Comparison of ENCODE assay signal across 11 cellular contexts in genomic region chr16:78607465-78607864, GRCh38.
A peak's percentile ranks its signal among the peaks of the same experiment; 100 is the strongest.
DNase-seq lines count a peak whose midpoint lies in the region; ATAC-seq, FAIRE-seq and TF ChIP-seq lines count a peak whose summit lies in the region.
"Had no signal": no experiment of that assay in that cellular context is flagged by ENCODE, and none has a peak within 500 bp of the region (broad histone marks: within the 10 kb centered on the region; RNA-seq: fewer than 3 reads in every experiment).

No MANE protein-coding gene starts in this region.

- H3K4me1 Mint-ChIP-seq in brain, result peaks cover 73% of the 10 kb centered on the region

- H3K27me3 ChIP-seq in lung (ENCODE audit: control insufficient read depth, insufficient read depth), result no peaks in the 10 kb centered on the region
- no peaks in the 10 kb centered on the region for H3K27me3 ChIP-seq in testis
- no peaks in the 10 kb centered on the region for H3K27me3 ChIP-seq in tibial artery

- peaks cover 21% of the 10 kb centered on the region for H3K27me3 Mint-ChIP-seq in brain

- H3K27ac Mint-ChIP-seq in brain, result peak overlapping the region in 3 of 5 experiments; percentile 29 to 93 (median 54)

- H3K36me3 Mint-ChIP-seq in brain, result no peaks in the 10 kb centered on the region

- intact Hi-C loops in testis (cut with DNase I; ENCODE audit: low total_unique reads) (no loop called here), tibial artery (cut with DNase I; ENCODE audit: low total_unique reads) (no loop called here)

- H3K36me3 ChIP-seq in lung (ENCODE audit: control insufficient read depth in 2 of 2, insufficient read depth in 2 of 2, low read length in 2 of 2), result no peaks in the 10 kb centered on the region
- H3K36me3 ChIP-seq in testis (ENCODE audit: low read depth, missing control alignments), result no peaks in the 10 kb centered on the region
- H3K36me3 ChIP-seq in tibial artery, result no peaks in the 10 kb centered on the region

- FAIRE-seq in frontal cortex (lab: Jason Lieb, UNC), result no peak

- H3K4me3 ChIP-seq in lung (no peak overlapping the region), testis (no peak overlapping the region), tibial artery (no peak overlapping the region)

- peak overlapping the region in 1 of 2 donors; percentile 14 for H3K27ac ChIP-seq in lung (ENCODE audit: low read depth in 1 of 2, low read length in 1 of 2)
- no peak overlapping the region for H3K27ac ChIP-seq in testis
- H3K27ac ChIP-seq in tibial artery, result no peak overlapping the region
- H3K27ac ChIP-seq: C4-2B had no signal

- no peak for TF ChIP-seq POLR2A in testis (IDR thresholded peaks at IDR 0.05)

- peak overlapping the region in 1 of 5 experiments; percentile 68 for H3K4me3 Mint-ChIP-seq in brain

- peaks cover 0 to 3% (median 0%) of the 10 kb centered on the region in 5 experiments for H3K9me3 Mint-ChIP-seq in brain

- 54 to 62% methylated on average over 6 of the region's 6 CpGs for WGBS in lung, 2 donors
- 38 to 50% methylated on average over 6 of the region's 6 CpGs for WGBS in testis, 2 donors

- peak; percentile 74 for ATAC-seq in lung (ENCODE audit: insufficient read depth, low FRiP score)

- H3K4me1 ChIP-seq in lung (ENCODE audit: control insufficient read depth in 2 of 2, insufficient read depth in 2 of 2, low read length in 2 of 2), result peaks cover 3 to 9% of the 10 kb centered on the region in 2 donors
- H3K4me1 ChIP-seq in testis, result peaks cover 5% of the 10 kb centered on the region
- H3K4me1 ChIP-seq in tibial artery, result no peaks in the 10 kb centered on the region

- DNase-seq in MV-4-11 (lab: John Stamatoyannopoulos, UW) (peak; percentile 49), lung (ENCODE audit: low spot score) (no peak), testis (peak; percentile 17), tibial artery (no peak), frontal cortex (ENCODE audit: low spot score in 2 of 2) (no peak), T-helper 9 cell (no peak)
- DNase-seq: activated CD4-positive, CD25-positive, alpha-beta regulatory T cell treated with anti-CD3 and anti-CD28 coated beads, Interleukin-2, amount 50 U/mL, for 72 hours; NCI-H2107; stimulated activated CD4-positive, alpha-beta T cell treated with anti-CD3 and anti-CD28 coated beads, Interleukin-4, amount 100 ng/mL, for 1 hour had no signal

- no peak for TF ChIP-seq CTCF in brain (conservative IDR thresholded peaks at IDR 0.05)
- TF ChIP-seq CTCF in lung (IDR thresholded peaks at IDR 0.05; ENCODE audit: control extremely low read depth, extremely low read depth), result no peak
- no peak for TF ChIP-seq CTCF in testis (IDR thresholded peaks at IDR 0.05)
- no peak for TF ChIP-seq CTCF in tibial artery (IDR thresholded peaks at IDR 0.05)

- H3K9me3 ChIP-seq in lung (ENCODE audit: control insufficient read depth in 2 of 2, insufficient read depth in 1 of 2, low read length in 1 of 2) (no peaks in the 10 kb centered on the region), testis (no peaks in the 10 kb centered on the region), tibial artery (no peaks in the 10 kb centered on the region)

Comparison
In these comparisons a context has a peak if more than half of its experiments do, and no peak if none do; other contexts are left out.
1. DNase-seq: peak in MV-4-11 (single experiment) and testis (single experiment); none in lung (single experiment), tibial artery (0 of 2), frontal cortex (0 of 2) and T-helper 9 cell (single experiment).